In genomic region chr9:14306188-14306587, GRCh38 we compare ENCODE assay signal across 9 cellular contexts. TPM values are rescaled to one million over a fixed set of nuclear protein-coding genes. Genes with fewer than 3 reads are reported as not detected.
"Had no signal": no experiment of that assay in that cellular context is flagged by ENCODE, and none has a peak within 500 bp of the region (broad histone marks: within the 10 kb centered on the region; RNA-seq: fewer than 3 reads in every experiment).

No MANE protein-coding gene starts in this region.

- H3K9me3 Mint-ChIP-seq: activated naive CD4-positive, alpha-beta T cell treated with anti-CD3 and anti-CD28 coated beads, Interleukin-2, amount 10 ng/mL, durations not matched to agents 7 days and 5 days; activated T-helper 2 cell treated with anti-CD3 and anti-CD28 coated beads, Interferon-gamma antibody, Interleukin-2, Interleukin-4, amounts not matched to agents 10 μg/mL and 5 μg/mL and 100 μg/mL, durations not matched to agents 14 hours and 24 hours and 36 hours; nephron; stimulated activated effector memory CD8-positive, alpha-beta T cell treated with anti-CD3 and anti-CD28 coated beads, Interleukin-12 subunit alpha, Interleukin-12 subunit beta, amount 100 ng/mL, for 72 hours had no signal

- H3K4me3 Mint-ChIP-seq: activated naive CD4-positive, alpha-beta T cell treated with anti-CD3 and anti-CD28 coated beads, Interleukin-2, amount 10 ng/mL, durations not matched to agents 7 days and 5 days; stimulated activated effector memory CD8-positive, alpha-beta T cell treated with anti-CD3 and anti-CD28 coated beads, Interleukin-12 subunit alpha, Interleukin-12 subunit beta, amount 100 ng/mL, for 72 hours; T-helper 17 cell had no signal

- ATAC-seq: gastroesophageal sphincter; stimulated activated effector memory CD8-positive, alpha-beta T cell treated with anti-CD3 and anti-CD28 coated beads, Interleukin-12 subunit alpha, Interleukin-12 subunit beta, amount 100 ng/mL, for 72 hours; T-helper 17 cell had no signal

- H3K27ac Mint-ChIP-seq: activated naive CD4-positive, alpha-beta T cell treated with anti-CD3 and anti-CD28 coated beads, Interleukin-2, amount 10 ng/mL, durations not matched to agents 7 days and 5 days; activated T-helper 2 cell treated with anti-CD3 and anti-CD28 coated beads, Interferon-gamma antibody, Interleukin-2, Interleukin-4, amounts not matched to agents 10 μg/mL and 5 μg/mL and 100 μg/mL, durations not matched to agents 14 hours and 24 hours and 36 hours; stimulated activated effector memory CD8-positive, alpha-beta T cell treated with anti-CD3 and anti-CD28 coated beads, Interleukin-12 subunit alpha, Interleukin-12 subunit beta, amount 100 ng/mL, for 72 hours; T-helper 17 cell had no signal

- H3K4me1 Mint-ChIP-seq: activated naive CD4-positive, alpha-beta T cell treated with anti-CD3 and anti-CD28 coated beads, Interleukin-2, amount 10 ng/mL, durations not matched to agents 7 days and 5 days; stimulated activated effector memory CD8-positive, alpha-beta T cell treated with anti-CD3 and anti-CD28 coated beads, Interleukin-12 subunit alpha, Interleukin-12 subunit beta, amount 100 ng/mL, for 72 hours had no signal

- H3K9me3 ChIP-seq: gastroesophageal sphincter had no signal

- H3K36me3 Mint-ChIP-seq: activated naive CD4-positive, alpha-beta T cell treated with anti-CD3 and anti-CD28 coated beads, Interleukin-2, amount 10 ng/mL, durations not matched to agents 7 days and 5 days; stimulated activated effector memory CD8-positive, alpha-beta T cell treated with anti-CD3 and anti-CD28 coated beads, Interleukin-12 subunit alpha, Interleukin-12 subunit beta, amount 100 ng/mL, for 72 hours had no signal

- DNase-seq: activated CD4-positive, alpha-beta T cell treated with anti-CD3 and anti-CD28 coated beads, Interleukin-2, amount 50 U/mL, for 1 hour; activated naive CD4-positive, alpha-beta T cell treated with anti-CD3 and anti-CD28 coated beads, Interleukin-2, amount 10 ng/mL, durations not matched to agents 7 days and 5 days; amniotic stem cell; SHP77 treated with DMSO at 0.1 percent for 48 hours; T-helper 17 cell had no signal

- H3K4me3 ChIP-seq: gastroesophageal sphincter had no signal

- H3K27ac ChIP-seq: gastroesophageal sphincter had no signal

- H3K27me3 ChIP-seq: gastroesophageal sphincter had no signal

RNA-seq across cellular contexts. Expression of gene NFIB, which starts 7.8 kb away (rescaled TPM):
- total RNA-seq: activated T-helper 2 cell treated with anti-CD3 and anti-CD28 coated beads, Interferon-gamma antibody, Interleukin-2, Interleukin-4, amounts not matched to agents 10 μg/mL and 5 μg/mL and 100 μg/mL, durations not matched to agents 14 hours and 24 hours and 36 hours had no signal
